In the genomic region with DNA sequence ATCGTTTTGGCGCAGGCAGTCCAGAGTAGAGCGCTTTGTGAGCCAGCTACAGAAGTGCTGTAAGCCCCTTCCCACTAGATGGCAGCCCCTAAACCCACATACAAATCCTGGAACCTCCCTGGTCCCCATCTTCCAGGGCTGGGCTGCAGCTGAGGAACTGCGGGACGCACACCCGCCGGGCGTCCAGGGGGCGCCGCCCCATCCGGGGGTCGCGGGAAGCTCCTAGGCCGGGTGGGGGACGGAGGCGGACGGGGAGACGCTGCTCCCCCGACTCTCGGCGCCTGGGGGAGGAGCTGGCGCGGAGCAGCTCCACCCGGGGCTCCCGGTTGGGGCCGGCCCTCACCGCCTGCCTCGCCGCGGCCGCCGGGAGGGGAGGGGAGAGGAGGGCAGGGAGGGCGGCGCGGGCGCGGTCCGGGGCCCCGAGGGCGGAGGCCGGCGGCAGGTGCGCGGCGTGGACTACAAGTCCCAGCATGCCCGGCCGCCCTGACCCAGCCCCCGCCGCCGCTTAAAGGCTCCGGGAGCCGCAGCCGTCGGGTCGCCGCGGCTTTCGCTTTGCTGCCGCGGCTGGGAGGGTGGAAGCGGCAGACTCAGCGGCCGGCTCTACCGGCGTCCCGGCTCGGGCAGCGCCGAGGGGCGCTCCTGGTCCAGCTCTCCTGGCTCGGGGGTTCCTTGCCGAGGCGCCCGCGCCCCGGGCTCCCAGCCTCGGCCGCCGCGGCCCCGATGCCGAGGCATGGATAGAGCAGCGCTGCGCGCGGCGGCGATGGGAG, we compare ENCODE assay signal across 1 cellular context.
A peak's percentile ranks its signal among the peaks of the same experiment; 100 is the strongest.
TF ChIP-seq lines count a peak whose summit lies in the region.

A gene (plus strand): TSS at position 535 of the 767 bp plus-strand sequence. CDS start 196 bp downstream, at position 731.

TF ChIP-seq in HepG2, 621 proteins besides CTCF, POLR2A, EP300 and RAD21 (continued from another document and continues in another):
- TF ChIP-seq NR1H2 (CRISPR knock-in tag; IDR thresholded peaks at IDR 0.05; ENCODE audit: borderline replicate concordance, low read depth) (no peak), ZNF816 (CRISPR knock-in tag; IDR thresholded peaks at IDR 0.05; ENCODE audit: borderline replicate concordance) (no peak), ZNF136 (CRISPR knock-in tag; IDR thresholded peaks at IDR 0.05; ENCODE audit: low read depth) (no peak), KLF11 (CRISPR knock-in tag; IDR thresholded peaks at IDR 0.05) (no peak), NR2C2 (CRISPR knock-in tag; IDR thresholded peaks at IDR 0.05; ENCODE audit: borderline replicate concordance) (peak; percentile 86), TCF7 (IDR thresholded peaks at IDR 0.05; ENCODE audit: low read depth) (no peak), ZNF570 (CRISPR knock-in tag; IDR thresholded peaks at IDR 0.05; ENCODE audit: borderline replicate concordance) (no peak), TSC22D2 (CRISPR knock-in tag; IDR thresholded peaks at IDR 0.05; ENCODE audit: borderline replicate concordance) (no peak), KMT2B (CRISPR knock-in tag; IDR thresholded peaks at IDR 0.05) (no peak; the same call in 1 of the 2 replicates), PHF8 (CRISPR knock-in tag; IDR thresholded peaks at IDR 0.05) (peak; percentile 48), TOE1 (CRISPR knock-in tag; IDR thresholded peaks at IDR 0.05) (no peak), HDAC6 (IDR thresholded peaks at IDR 0.05; ENCODE audit: low read depth, low read length) (no peak), POLR2G (IDR thresholded peaks at IDR 0.05; ENCODE audit: low read depth, low read length) (peak; percentile 74), FOXJ3 (CRISPR knock-in tag; IDR thresholded peaks at IDR 0.05; ENCODE audit: borderline replicate concordance) (no peak), ZNF256 (CRISPR knock-in tag; conservative IDR thresholded peaks at IDR 0.05) (no peak), ZNF780A (CRISPR knock-in tag; IDR thresholded peaks at IDR 0.05) (no peak), ZNF225 (CRISPR knock-in tag; IDR thresholded peaks at IDR 0.05) (no peak), ZNF33A (CRISPR knock-in tag; IDR thresholded peaks at IDR 0.05; ENCODE audit: borderline replicate concordance) (no peak), DR1 (CRISPR knock-in tag; IDR thresholded peaks at IDR 0.05) (no peak), NFRKB (IDR thresholded peaks at IDR 0.05) (no peak), RBM39 (IDR thresholded peaks at IDR 0.05; ENCODE audit: low read depth, low read length, poor library complexity, severe bottlenecking) (no peak), SMARCE1 (IDR thresholded peaks at IDR 0.05; ENCODE audit: borderline replicate concordance) (no peak), SIN3A (IDR thresholded peaks at IDR 0.05; ENCODE audit: borderline replicate concordance, low read depth, low read length) (peak; percentile 40; the same call in 1 of the 2 replicates)
- TF ChIP-seq, protein P1, sequence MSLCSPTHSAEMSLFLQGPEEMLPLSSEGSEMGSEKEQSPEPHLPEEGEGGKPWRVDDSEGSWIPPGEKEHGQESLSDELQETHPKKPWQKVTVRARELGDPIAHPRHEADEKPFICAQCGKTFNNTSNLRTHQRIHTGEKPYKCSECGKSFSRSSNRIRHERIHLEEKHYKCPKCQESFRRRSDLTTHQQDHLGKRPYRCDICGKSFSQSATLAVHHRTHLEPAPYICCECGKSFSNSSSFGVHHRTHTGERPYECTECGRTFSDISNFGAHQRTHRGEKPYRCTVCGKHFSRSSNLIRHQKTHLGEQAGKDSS (CRISPR knock-in tag; IDR thresholded peaks at IDR 0.05; ENCODE audit: borderline replicate concordance, low read depth), result 0 out of 2 replicates have a peak, but pooled peaks have one; percentile 30
- TF ChIP-seq, protein P2, sequence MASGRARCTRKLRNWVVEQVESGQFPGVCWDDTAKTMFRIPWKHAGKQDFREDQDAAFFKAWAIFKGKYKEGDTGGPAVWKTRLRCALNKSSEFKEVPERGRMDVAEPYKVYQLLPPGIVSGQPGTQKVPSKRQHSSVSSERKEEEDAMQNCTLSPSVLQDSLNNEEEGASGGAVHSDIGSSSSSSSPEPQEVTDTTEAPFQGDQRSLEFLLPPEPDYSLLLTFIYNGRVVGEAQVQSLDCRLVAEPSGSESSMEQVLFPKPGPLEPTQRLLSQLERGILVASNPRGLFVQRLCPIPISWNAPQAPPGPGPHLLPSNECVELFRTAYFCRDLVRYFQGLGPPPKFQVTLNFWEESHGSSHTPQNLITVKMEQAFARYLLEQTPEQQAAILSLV (CRISPR knock-in tag; IDR thresholded peaks at IDR 0.05; ENCODE audit: borderline replicate concordance), result no peak
- TF ChIP-seq, protein P3, sequence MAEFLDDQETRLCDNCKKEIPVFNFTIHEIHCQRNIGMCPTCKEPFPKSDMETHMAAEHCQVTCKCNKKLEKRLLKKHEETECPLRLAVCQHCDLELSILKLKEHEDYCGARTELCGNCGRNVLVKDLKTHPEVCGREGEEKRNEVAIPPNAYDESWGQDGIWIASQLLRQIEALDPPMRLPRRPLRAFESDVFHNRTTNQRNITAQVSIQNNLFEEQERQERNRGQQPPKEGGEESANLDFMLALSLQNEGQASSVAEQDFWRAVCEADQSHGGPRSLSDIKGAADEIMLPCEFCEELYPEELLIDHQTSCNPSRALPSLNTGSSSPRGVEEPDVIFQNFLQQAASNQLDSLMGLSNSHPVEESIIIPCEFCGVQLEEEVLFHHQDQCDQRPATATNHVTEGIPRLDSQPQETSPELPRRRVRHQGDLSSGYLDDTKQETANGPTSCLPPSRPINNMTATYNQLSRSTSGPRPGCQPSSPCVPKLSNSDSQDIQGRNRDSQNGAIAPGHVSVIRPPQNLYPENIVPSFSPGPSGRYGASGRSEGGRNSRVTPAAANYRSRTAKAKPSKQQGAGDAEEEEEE (CRISPR knock-in tag; IDR thresholded peaks at IDR 0.05; ENCODE audit: borderline replicate concordance), result no peak
- TF ChIP-seq, protein P4, sequence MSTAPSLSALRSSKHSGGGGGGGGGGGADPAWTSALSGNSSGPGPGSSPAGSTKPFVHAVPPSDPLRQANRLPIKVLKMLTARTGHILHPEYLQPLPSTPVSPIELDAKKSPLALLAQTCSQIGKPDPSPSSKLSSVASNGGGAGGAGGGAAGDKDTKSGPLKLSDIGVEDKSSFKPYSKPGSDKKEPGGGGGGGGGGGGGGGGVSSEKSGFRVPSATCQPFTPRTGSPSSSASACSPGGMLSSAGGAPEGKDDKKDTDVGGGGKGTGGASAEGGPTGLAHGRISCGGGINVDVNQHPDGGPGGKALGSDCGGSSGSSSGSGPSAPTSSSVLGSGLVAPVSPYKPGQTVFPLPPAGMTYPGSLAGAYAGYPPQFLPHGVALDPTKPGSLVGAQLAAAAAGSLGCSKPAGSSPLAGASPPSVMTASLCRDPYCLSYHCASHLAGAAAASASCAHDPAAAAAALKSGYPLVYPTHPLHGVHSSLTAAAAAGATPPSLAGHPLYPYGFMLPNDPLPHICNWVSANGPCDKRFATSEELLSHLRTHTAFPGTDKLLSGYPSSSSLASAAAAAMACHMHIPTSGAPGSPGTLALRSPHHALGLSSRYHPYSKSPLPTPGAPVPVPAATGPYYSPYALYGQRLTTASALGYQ (CRISPR knock-in tag; IDR thresholded peaks at IDR 0.05), result no peak
- TF ChIP-seq, protein P5, sequence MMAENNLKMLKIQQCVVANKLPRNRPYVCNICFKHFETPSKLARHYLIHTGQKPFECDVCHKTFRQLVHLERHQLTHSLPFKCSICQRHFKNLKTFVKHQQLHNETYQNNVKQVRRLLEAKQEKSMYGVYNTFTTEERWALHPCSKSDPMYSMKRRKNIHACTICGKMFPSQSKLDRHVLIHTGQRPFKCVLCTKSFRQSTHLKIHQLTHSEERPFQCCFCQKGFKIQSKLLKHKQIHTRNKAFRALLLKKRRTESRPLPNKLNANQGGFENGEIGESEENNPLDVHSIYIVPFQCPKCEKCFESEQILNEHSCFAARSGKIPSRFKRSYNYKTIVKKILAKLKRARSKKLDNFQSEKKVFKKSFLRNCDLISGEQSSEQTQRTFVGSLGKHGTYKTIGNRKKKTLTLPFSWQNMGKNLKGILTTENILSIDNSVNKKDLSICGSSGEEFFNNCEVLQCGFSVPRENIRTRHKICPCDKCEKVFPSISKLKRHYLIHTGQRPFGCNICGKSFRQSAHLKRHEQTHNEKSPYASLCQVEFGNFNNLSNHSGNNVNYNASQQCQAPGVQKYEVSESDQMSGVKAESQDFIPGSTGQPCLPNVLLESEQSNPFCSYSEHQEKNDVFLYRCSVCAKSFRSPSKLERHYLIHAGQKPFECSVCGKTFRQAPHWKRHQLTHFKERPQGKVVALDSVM (CRISPR knock-in tag; IDR thresholded peaks at IDR 0.05), result peak; percentile 46; the same call in 1 of the 2 replicates
- TF ChIP-seq, protein P6, sequence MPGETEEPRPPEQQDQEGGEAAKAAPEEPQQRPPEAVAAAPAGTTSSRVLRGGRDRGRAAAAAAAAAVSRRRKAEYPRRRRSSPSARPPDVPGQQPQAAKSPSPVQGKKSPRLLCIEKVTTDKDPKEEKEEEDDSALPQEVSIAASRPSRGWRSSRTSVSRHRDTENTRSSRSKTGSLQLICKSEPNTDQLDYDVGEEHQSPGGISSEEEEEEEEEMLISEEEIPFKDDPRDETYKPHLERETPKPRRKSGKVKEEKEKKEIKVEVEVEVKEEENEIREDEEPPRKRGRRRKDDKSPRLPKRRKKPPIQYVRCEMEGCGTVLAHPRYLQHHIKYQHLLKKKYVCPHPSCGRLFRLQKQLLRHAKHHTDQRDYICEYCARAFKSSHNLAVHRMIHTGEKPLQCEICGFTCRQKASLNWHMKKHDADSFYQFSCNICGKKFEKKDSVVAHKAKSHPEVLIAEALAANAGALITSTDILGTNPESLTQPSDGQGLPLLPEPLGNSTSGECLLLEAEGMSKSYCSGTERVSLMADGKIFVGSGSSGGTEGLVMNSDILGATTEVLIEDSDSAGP (CRISPR knock-in tag; IDR thresholded peaks at IDR 0.05; ENCODE audit: borderline replicate concordance), result peak; percentile 99
- TF ChIP-seq, protein P7, sequence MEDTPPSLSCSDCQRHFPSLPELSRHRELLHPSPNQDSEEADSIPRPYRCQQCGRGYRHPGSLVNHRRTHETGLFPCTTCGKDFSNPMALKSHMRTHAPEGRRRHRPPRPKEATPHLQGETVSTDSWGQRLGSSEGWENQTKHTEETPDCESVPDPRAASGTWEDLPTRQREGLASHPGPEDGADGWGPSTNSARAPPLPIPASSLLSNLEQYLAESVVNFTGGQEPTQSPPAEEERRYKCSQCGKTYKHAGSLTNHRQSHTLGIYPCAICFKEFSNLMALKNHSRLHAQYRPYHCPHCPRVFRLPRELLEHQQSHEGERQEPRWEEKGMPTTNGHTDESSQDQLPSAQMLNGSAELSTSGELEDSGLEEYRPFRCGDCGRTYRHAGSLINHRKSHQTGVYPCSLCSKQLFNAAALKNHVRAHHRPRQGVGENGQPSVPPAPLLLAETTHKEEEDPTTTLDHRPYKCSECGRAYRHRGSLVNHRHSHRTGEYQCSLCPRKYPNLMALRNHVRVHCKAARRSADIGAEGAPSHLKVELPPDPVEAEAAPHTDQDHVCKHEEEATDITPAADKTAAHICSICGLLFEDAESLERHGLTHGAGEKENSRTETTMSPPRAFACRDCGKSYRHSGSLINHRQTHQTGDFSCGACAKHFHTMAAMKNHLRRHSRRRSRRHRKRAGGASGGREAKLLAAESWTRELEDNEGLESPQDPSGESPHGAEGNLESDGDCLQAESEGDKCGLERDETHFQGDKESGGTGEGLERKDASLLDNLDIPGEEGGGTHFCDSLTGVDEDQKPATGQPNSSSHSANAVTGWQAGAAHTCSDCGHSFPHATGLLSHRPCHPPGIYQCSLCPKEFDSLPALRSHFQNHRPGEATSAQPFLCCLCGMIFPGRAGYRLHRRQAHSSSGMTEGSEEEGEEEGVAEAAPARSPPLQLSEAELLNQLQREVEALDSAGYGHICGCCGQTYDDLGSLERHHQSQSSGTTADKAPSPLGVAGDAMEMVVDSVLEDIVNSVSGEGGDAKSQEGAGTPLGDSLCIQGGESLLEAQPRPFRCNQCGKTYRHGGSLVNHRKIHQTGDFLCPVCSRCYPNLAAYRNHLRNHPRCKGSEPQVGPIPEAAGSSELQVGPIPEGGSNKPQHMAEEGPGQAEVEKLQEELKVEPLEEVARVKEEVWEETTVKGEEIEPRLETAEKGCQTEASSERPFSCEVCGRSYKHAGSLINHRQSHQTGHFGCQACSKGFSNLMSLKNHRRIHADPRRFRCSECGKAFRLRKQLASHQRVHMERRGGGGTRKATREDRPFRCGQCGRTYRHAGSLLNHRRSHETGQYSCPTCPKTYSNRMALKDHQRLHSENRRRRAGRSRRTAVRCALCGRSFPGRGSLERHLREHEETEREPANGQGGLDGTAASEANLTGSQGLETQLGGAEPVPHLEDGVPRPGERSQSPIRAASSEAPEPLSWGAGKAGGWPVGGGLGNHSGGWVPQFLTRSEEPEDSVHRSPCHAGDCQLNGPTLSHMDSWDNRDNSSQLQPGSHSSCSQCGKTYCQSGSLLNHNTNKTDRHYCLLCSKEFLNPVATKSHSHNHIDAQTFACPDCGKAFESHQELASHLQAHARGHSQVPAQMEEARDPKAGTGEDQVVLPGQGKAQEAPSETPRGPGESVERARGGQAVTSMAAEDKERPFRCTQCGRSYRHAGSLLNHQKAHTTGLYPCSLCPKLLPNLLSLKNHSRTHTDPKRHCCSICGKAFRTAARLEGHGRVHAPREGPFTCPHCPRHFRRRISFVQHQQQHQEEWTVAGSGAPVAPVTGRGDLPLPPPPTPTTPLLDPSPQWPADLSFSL (CRISPR knock-in tag; IDR thresholded peaks at IDR 0.05), result no peak
- TF ChIP-seq, protein P8, sequence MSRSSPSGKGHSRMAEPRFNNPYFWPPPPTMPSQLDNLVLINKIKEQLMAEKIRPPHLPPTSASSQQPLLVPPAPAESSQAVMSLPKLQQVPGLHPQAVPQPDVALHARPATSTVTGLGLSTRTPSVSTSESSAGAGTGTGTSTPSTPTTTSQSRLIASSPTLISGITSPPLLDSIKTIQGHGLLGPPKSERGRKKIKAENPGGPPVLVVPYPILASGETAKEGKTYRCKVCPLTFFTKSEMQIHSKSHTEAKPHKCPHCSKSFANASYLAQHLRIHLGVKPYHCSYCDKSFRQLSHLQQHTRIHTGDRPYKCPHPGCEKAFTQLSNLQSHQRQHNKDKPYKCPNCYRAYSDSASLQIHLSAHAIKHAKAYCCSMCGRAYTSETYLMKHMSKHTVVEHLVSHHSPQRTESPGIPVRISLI (CRISPR knock-in tag; IDR thresholded peaks at IDR 0.05; ENCODE audit: borderline replicate concordance), result no peak
